Comparison of ENCODE assay signal across 44 cellular contexts in genomic region chrX:105209406-105209805, GRCh38. TPM values are rescaled to one million over a fixed set of nuclear protein-coding genes. Genes with fewer than 3 reads are reported as not detected.
"Had no signal": no experiment of that assay in that cellular context is flagged by ENCODE, and none has a peak within 500 bp of the region (broad histone marks: within the 10 kb centered on the region; RNA-seq: fewer than 3 reads in every experiment).

No MANE protein-coding gene starts in this region.

- DNase-seq: activated effector memory CD4-positive, alpha-beta T cell treated with anti-CD3 and anti-CD28 coated beads, Interleukin-2, amount 50 U/mL, for 16 hours; activated effector memory CD4-positive, alpha-beta T cell treated with Interleukin-2 at 50 U/mL for 16 hours; activated gamma-delta T cell; activated gamma-delta T cell treated with Interleukin-2 at 50 U/mL for 16 hours; activated naive CD4-positive, alpha-beta T cell; activated naive CD4-positive, alpha-beta T cell treated with anti-CD3 and anti-CD28 coated beads for 36 hours; activated naive CD4-positive, alpha-beta T cell treated with anti-CD3 and anti-CD28 coated beads, Interleukin-2, amount 10 ng/mL, durations not matched to agents 7 days and 5 days; activated naive CD4-positive, alpha-beta T cell treated with anti-CD3 and anti-CD28 coated beads, Interleukin-2, amount 50 U/mL, for 16 hours; activated naive CD4-positive, alpha-beta T cell treated with Interleukin-2 at 50 U/mL for 16 hours; activated naive CD8-positive, alpha-beta T cell treated with anti-CD3 and anti-CD28 coated beads for 36 hours; activated naive CD8-positive, alpha-beta T cell treated with anti-CD3 and anti-CD28 coated beads, Interleukin-2, amount 10 ng/mL, durations not matched to agents 7 days and 5 days; activated naive CD8-positive, alpha-beta T cell treated with anti-CD3 and anti-CD28 coated beads, Interleukin-2, amount 50 U/mL, for 24 hours; activated T-cell treated with anti-CD3 and anti-CD28 coated beads, Interleukin-2, amount 50 U/mL, for 1 hour; activated T-cell treated with anti-CD3 and anti-CD28 coated beads, Interleukin-2, amount 50 U/mL, for 24 hours; activated T-cell treated with anti-CD3 and anti-CD28 coated beads, Interleukin-2, amount 50 U/mL, for 4 hours; activated T-cell treated with anti-CD3 and anti-CD28 coated beads, Interleukin-2, amount 50 U/mL, for 48 hours; activated T-cell treated with anti-CD3 and anti-CD28 coated beads, Interleukin-2, amount 50 U/mL, for 72 hours; adrenal gland; amniotic stem cell; amygdala; anterior cingulate cortex; aorta; body of pancreas; brain microvascular endothelial cell; caudate nucleus; central memory CD4-positive, alpha-beta T cell; cerebellar nuclear complex had no signal

- H3K36me3 ChIP-seq: adrenal gland, ascending aorta, brain microvascular endothelial cell, breast epithelium, cardiac muscle cell had no signal

- H3K9me3 ChIP-seq: adrenal gland, ascending aorta, body of pancreas, breast epithelium had no signal

- FAIRE-seq: astrocyte, bronchial epithelial cell had no signal

- H3K27ac Mint-ChIP-seq: activated naive CD4-positive, alpha-beta T cell treated with anti-CD3 and anti-CD28 coated beads for 36 hours; activated naive CD4-positive, alpha-beta T cell treated with anti-CD3 and anti-CD28 coated beads, Interleukin-2, amount 10 ng/mL, durations not matched to agents 7 days and 5 days; activated naive CD4-positive, alpha-beta T cell treated with anti-CD3 and anti-CD28 coated beads, Interleukin-2, amount 50 U/mL, for 24 hours; activated naive CD4-positive, alpha-beta T cell treated with anti-CD3 and anti-CD28 coated beads, Interleukin-2, amount 50 U/mL, for 72 hours; activated naive CD8-positive, alpha-beta T cell; activated naive CD8-positive, alpha-beta T cell treated with anti-CD3 and anti-CD28 coated beads for 36 hours; activated naive CD8-positive, alpha-beta T cell treated with anti-CD3 and anti-CD28 coated beads, Interleukin-2, amount 10 ng/mL, durations not matched to agents 7 days and 5 days; activated naive CD8-positive, alpha-beta T cell treated with anti-CD3 and anti-CD28 coated beads, Interleukin-2, amount 50 U/mL, for 24 hours; activated T-cell treated with anti-CD3 and anti-CD28 coated beads, Interleukin-2, amount 50 U/mL, for 24 hours; activated T-cell treated with anti-CD3 and anti-CD28 coated beads, Interleukin-2, amount 50 U/mL, for 72 hours; activated T-helper 1 cell treated with anti-CD3 and anti-CD28 coated beads, Interleukin-12 subunit alpha, Interleukin-12 subunit beta, Interleukin-2, Interleukin-4 antibody, amounts not matched to agents 30 ng/mL and 10 ng/mL and 1 ng/mL, durations not matched to agents 14 hours and 24 hours and 36 hours; activated T-helper 17 cell treated with anti-CD3 and anti-CD28 coated beads, Interleukin-2, amount 50 U/mL, for 72 hours; activated T-helper 2 cell treated with anti-CD3 and anti-CD28 coated beads, Interferon-gamma antibody, Interleukin-2, Interleukin-4, amounts not matched to agents 10 μg/mL and 5 μg/mL and 100 μg/mL, durations not matched to agents 14 hours and 24 hours and 36 hours; brain had no signal

- H3K4me3 Mint-ChIP-seq: activated naive CD4-positive, alpha-beta T cell treated with anti-CD3 and anti-CD28 coated beads for 36 hours; activated naive CD4-positive, alpha-beta T cell treated with anti-CD3 and anti-CD28 coated beads, Interleukin-2, amount 10 ng/mL, durations not matched to agents 7 days and 5 days; activated naive CD4-positive, alpha-beta T cell treated with anti-CD3 and anti-CD28 coated beads, Interleukin-2, amount 50 U/mL, for 24 hours; activated naive CD8-positive, alpha-beta T cell; activated naive CD8-positive, alpha-beta T cell treated with anti-CD3 and anti-CD28 coated beads for 36 hours; activated naive CD8-positive, alpha-beta T cell treated with anti-CD3 and anti-CD28 coated beads, Interleukin-2, amount 10 ng/mL, durations not matched to agents 7 days and 5 days; activated naive CD8-positive, alpha-beta T cell treated with anti-CD3 and anti-CD28 coated beads, Interleukin-2, amount 50 U/mL, for 24 hours; activated T-cell treated with anti-CD3 and anti-CD28 coated beads, Interleukin-2, amount 50 U/mL, for 24 hours; activated T-cell treated with anti-CD3 and anti-CD28 coated beads, Interleukin-2, amount 50 U/mL, for 4 hours; activated T-cell treated with anti-CD3 and anti-CD28 coated beads, Interleukin-2, amount 50 U/mL, for 72 hours; activated T-helper 1 cell treated with anti-CD3 and anti-CD28 coated beads, Interleukin-12 subunit alpha, Interleukin-12 subunit beta, Interleukin-2, Interleukin-4 antibody, amounts not matched to agents 30 ng/mL and 10 ng/mL and 1 ng/mL, durations not matched to agents 14 hours and 24 hours and 36 hours; activated T-helper 17 cell treated with anti-CD3 and anti-CD28 coated beads, Interleukin-2, amount 50 U/mL, for 72 hours; brain; central memory CD8-positive, alpha-beta T cell had no signal

- ATAC-seq: activated naive CD4-positive, alpha-beta T cell treated with anti-CD3 and anti-CD28 coated beads, Interleukin-2, amount 50 U/mL, for 72 hours; activated naive CD8-positive, alpha-beta T cell treated with anti-CD3 and anti-CD28 coated beads, Interleukin-2, amount 50 U/mL, for 24 hours; activated T-cell treated with anti-CD3 and anti-CD28 coated beads, Interleukin-2, amount 50 U/mL, for 4 hours; activated T-cell treated with anti-CD3 and anti-CD28 coated beads, Interleukin-2, amount 50 U/mL, for 72 hours; activated T-helper 17 cell treated with anti-CD3 and anti-CD28 coated beads, Interleukin-2, amount 50 U/mL, for 72 hours; body of pancreas had no signal

- H3K4me3 ChIP-seq: adrenal gland, ascending aorta, body of pancreas, breast epithelium, cardiac muscle cell had no signal

- H3K36me3 Mint-ChIP-seq: activated naive CD4-positive, alpha-beta T cell treated with anti-CD3 and anti-CD28 coated beads, Interleukin-2, amount 10 ng/mL, durations not matched to agents 7 days and 5 days; activated naive CD4-positive, alpha-beta T cell treated with anti-CD3 and anti-CD28 coated beads, Interleukin-2, amount 50 U/mL, for 24 hours; activated naive CD4-positive, alpha-beta T cell treated with anti-CD3 and anti-CD28 coated beads, Interleukin-2, amount 50 U/mL, for 72 hours; activated naive CD8-positive, alpha-beta T cell; activated naive CD8-positive, alpha-beta T cell treated with anti-CD3 and anti-CD28 coated beads for 36 hours; activated naive CD8-positive, alpha-beta T cell treated with anti-CD3 and anti-CD28 coated beads, Interleukin-2, amount 10 ng/mL, durations not matched to agents 7 days and 5 days; brain had no signal

- H3K4me1 Mint-ChIP-seq: activated naive CD4-positive, alpha-beta T cell treated with anti-CD3 and anti-CD28 coated beads, Interleukin-2, amount 10 ng/mL, durations not matched to agents 7 days and 5 days; activated naive CD4-positive, alpha-beta T cell treated with anti-CD3 and anti-CD28 coated beads, Interleukin-2, amount 50 U/mL, for 24 hours; activated naive CD8-positive, alpha-beta T cell treated with anti-CD3 and anti-CD28 coated beads for 36 hours; activated naive CD8-positive, alpha-beta T cell treated with anti-CD3 and anti-CD28 coated beads, Interleukin-2, amount 10 ng/mL, durations not matched to agents 7 days and 5 days; activated naive CD8-positive, alpha-beta T cell treated with anti-CD3 and anti-CD28 coated beads, Interleukin-2, amount 50 U/mL, for 24 hours; activated T-helper 17 cell treated with anti-CD3 and anti-CD28 coated beads, Interleukin-2, amount 50 U/mL, for 72 hours; brain; central memory CD8-positive, alpha-beta T cell had no signal

- H3K27me3 ChIP-seq: ascending aorta, body of pancreas, brain microvascular endothelial cell, cardiac muscle cell had no signal

- H3K27ac ChIP-seq: adrenal gland, ascending aorta, body of pancreas, brain microvascular endothelial cell, breast epithelium, cardiac muscle cell had no signal

- H3K4me1 ChIP-seq: adrenal gland, ascending aorta, body of pancreas, breast epithelium had no signal

- H3K9me3 Mint-ChIP-seq: activated naive CD4-positive, alpha-beta T cell treated with anti-CD3 and anti-CD28 coated beads for 36 hours; activated naive CD4-positive, alpha-beta T cell treated with anti-CD3 and anti-CD28 coated beads, Interleukin-2, amount 10 ng/mL, durations not matched to agents 7 days and 5 days; activated naive CD4-positive, alpha-beta T cell treated with anti-CD3 and anti-CD28 coated beads, Interleukin-2, amount 50 U/mL, for 24 hours; activated naive CD4-positive, alpha-beta T cell treated with anti-CD3 and anti-CD28 coated beads, Interleukin-2, amount 50 U/mL, for 72 hours; activated naive CD8-positive, alpha-beta T cell treated with anti-CD3 and anti-CD28 coated beads for 36 hours; activated naive CD8-positive, alpha-beta T cell treated with anti-CD3 and anti-CD28 coated beads, Interleukin-2, amount 10 ng/mL, durations not matched to agents 7 days and 5 days; activated naive CD8-positive, alpha-beta T cell treated with anti-CD3 and anti-CD28 coated beads, Interleukin-2, amount 50 U/mL, for 24 hours; activated T-cell treated with anti-CD3 and anti-CD28 coated beads, Interleukin-2, amount 50 U/mL, for 24 hours; activated T-cell treated with anti-CD3 and anti-CD28 coated beads, Interleukin-2, amount 50 U/mL, for 4 hours; activated T-cell treated with anti-CD3 and anti-CD28 coated beads, Interleukin-2, amount 50 U/mL, for 72 hours; activated T-helper 1 cell treated with anti-CD3 and anti-CD28 coated beads, Interleukin-12 subunit alpha, Interleukin-12 subunit beta, Interleukin-2, Interleukin-4 antibody, amounts not matched to agents 30 ng/mL and 10 ng/mL and 1 ng/mL, durations not matched to agents 14 hours and 24 hours and 36 hours; activated T-helper 17 cell treated with anti-CD3 and anti-CD28 coated beads, Interleukin-2, amount 50 U/mL, for 72 hours; activated T-helper 2 cell treated with anti-CD3 and anti-CD28 coated beads, Interferon-gamma antibody, Interleukin-2, Interleukin-4, amounts not matched to agents 10 μg/mL and 5 μg/mL and 100 μg/mL, durations not matched to agents 14 hours and 24 hours and 36 hours had no signal

- H3K27me3 Mint-ChIP-seq: activated naive CD4-positive, alpha-beta T cell treated with anti-CD3 and anti-CD28 coated beads, Interleukin-2, amount 10 ng/mL, durations not matched to agents 7 days and 5 days; activated naive CD4-positive, alpha-beta T cell treated with anti-CD3 and anti-CD28 coated beads, Interleukin-2, amount 50 U/mL, for 24 hours; activated naive CD8-positive, alpha-beta T cell treated with anti-CD3 and anti-CD28 coated beads for 36 hours; activated naive CD8-positive, alpha-beta T cell treated with anti-CD3 and anti-CD28 coated beads, Interleukin-2, amount 10 ng/mL, durations not matched to agents 7 days and 5 days; activated naive CD8-positive, alpha-beta T cell treated with anti-CD3 and anti-CD28 coated beads, Interleukin-2, amount 50 U/mL, for 24 hours; activated T-helper 17 cell treated with anti-CD3 and anti-CD28 coated beads, Interleukin-2, amount 50 U/mL, for 72 hours; brain; central memory CD8-positive, alpha-beta T cell had no signal

RNA-seq across cellular contexts. Expression of gene TEX13A, which starts 11.1 kb away (rescaled TPM):
- total RNA-seq: activated naive CD4-positive, alpha-beta T cell treated with anti-CD3 and anti-CD28 coated beads for 36 hours; activated naive CD4-positive, alpha-beta T cell treated with anti-CD3 and anti-CD28 coated beads, Interleukin-2, amount 50 U/mL, for 72 hours; activated naive CD8-positive, alpha-beta T cell treated with anti-CD3 and anti-CD28 coated beads for 36 hours; activated naive CD8-positive, alpha-beta T cell treated with anti-CD3 and anti-CD28 coated beads, Interleukin-2, amount 10 ng/mL, durations not matched to agents 7 days and 5 days; activated T-cell treated with anti-CD3 and anti-CD28 coated beads, Interleukin-2, amount 50 U/mL, for 4 hours; activated T-cell treated with anti-CD3 and anti-CD28 coated beads, Interleukin-2, amount 50 U/mL, for 72 hours; activated T-helper 1 cell treated with anti-CD3 and anti-CD28 coated beads, Interleukin-12 subunit alpha, Interleukin-12 subunit beta, Interleukin-2, Interleukin-4 antibody, amounts not matched to agents 30 ng/mL and 10 ng/mL and 1 ng/mL, durations not matched to agents 14 hours and 24 hours and 36 hours; activated T-helper 17 cell treated with anti-CD3 and anti-CD28 coated beads, Interleukin-2, amount 50 U/mL, for 72 hours; activated T-helper 2 cell treated with anti-CD3 and anti-CD28 coated beads, Interferon-gamma antibody, Interleukin-2, Interleukin-4, amounts not matched to agents 10 μg/mL and 5 μg/mL and 100 μg/mL, durations not matched to agents 14 hours and 24 hours and 36 hours; adrenal gland; aorta; ascending aorta; astrocyte; body of pancreas; breast epithelium; bronchial epithelial cell; cardiac muscle cell; cardiac septum; cerebellum; chondrocyte had no signal
- polyA plus RNA-seq: adipose tissue, adrenal gland, aorta, cardiac muscle cell had no signal
